In genomic region chr9:97038551-97038908, GRCh38 we compare ENCODE assay signal across 8 cellular contexts. TPM values are rescaled to one million over a fixed set of nuclear protein-coding genes. Genes with fewer than 3 reads are reported as not detected.
DNase-seq lines count a peak whose midpoint lies in the region; ATAC-seq and TF ChIP-seq lines count a peak whose summit lies in the region.

No MANE protein-coding gene starts in this region.

- peak overlapping the region; percentile 75 for H3K4me2 ChIP-seq in OCI-LY7 (ENCODE audit: low read length)

- CTCF ChIA-PET in OCI-LY7 (lab: Charles Lee; ENCODE audit: unreplicated experiment) = no interaction called here

- H3K4me1 ChIP-seq in OCI-LY7 (ENCODE audit: insufficient read depth, low read length, poor library complexity, severe bottlenecking) = no peaks in the 10 kb centered on the region

- no peaks in the 10 kb centered on the region for H4K20me1 ChIP-seq in OCI-LY7 (ENCODE audit: insufficient read depth, low read length)

- H3K27ac ChIP-seq in OCI-LY7 (ENCODE audit: low read depth, low read length, poor library complexity, severe bottlenecking) = no peak overlapping the region

- peak overlapping the region; percentile 88; the same call in 1 of the 2 replicates for H2AFZ ChIP-seq in OCI-LY7 (ENCODE audit: low read length)

- H3K36me3 ChIP-seq in OCI-LY7 (ENCODE audit: insufficient read depth, low read length) = no peaks in the 10 kb centered on the region

- no peak for TF ChIP-seq CTCF in OCI-LY7 (conservative IDR thresholded peaks at IDR 0.05; ENCODE audit: low read length)
- TF ChIP-seq CTCF in fibroblast of the aortic adventitia (IDR thresholded peaks at IDR 0.05; ENCODE audit: insufficient read depth, low read length) = no peak
- TF ChIP-seq CTCF in GM20000 (IDR thresholded peaks at IDR 0.05; ENCODE audit: extremely low read depth, missing control alignments) = no peak

- no TSS peak for BruUV-seq in OCI-LY7 (replicated peaks; lab: Mats Ljungman, UMichigan)

- no peaks in the 10 kb centered on the region for H3K9me3 ChIP-seq in OCI-LY7 (ENCODE audit: low read length)

- H3K9me2 ChIP-seq in OCI-LY7 (ENCODE audit: insufficient read depth, low read length) = no peaks in the 10 kb centered on the region

- intact Hi-C loops in OCI-LY7 (cut with micrococcal nuclease; ENCODE audit: unreplicated experiment) = no loop called here

- no peak for DNase-seq in OCI-LY7 (ENCODE audit: low spot score)
- no peak for DNase-seq in fibroblast of the aortic adventitia (ENCODE audit: low read depth)
- DNase-seq in skeletal muscle cell (ENCODE audit: low read depth) = no peak
- no peak for DNase-seq in GM20000 (ENCODE audit: low spot score)
- no peak for DNase-seq in T1000 (lab: John Stamatoyannopoulos, UW)
- DNase-seq in activated CD4-positive, alpha-beta T cell treated with anti-CD3 and anti-CD28 coated beads for 48 hours = no peak

- ATAC-seq in GM19035 (IDR thresholded peaks at IDR 0.05; ENCODE audit: unreplicated experiment) = peak; percentile 8
- ATAC-seq in GM19455 (IDR thresholded peaks at IDR 0.05; ENCODE audit: unreplicated experiment) = no peak

- POLR2A ChIA-PET in OCI-LY7 (lab: Charles Lee) = no interaction called here

- H3K4me3 ChIP-seq in OCI-LY7 (ENCODE audit: low read depth, low read length, poor library complexity, severe bottlenecking) (peak overlapping the region; percentile 62), fibroblast of the aortic adventitia (ENCODE audit: low read depth, low read length) (peak overlapping the region; percentile 66), skeletal muscle cell (ENCODE audit: low read depth, low read length) (peak overlapping the region; percentile 55)

- H3K79me2 ChIP-seq in OCI-LY7 (ENCODE audit: insufficient read depth, low read depth, low read length) = no peaks in the 10 kb centered on the region

RNA-seq across cellular contexts. Expression of gene CTSV, which starts 0.4 kb away (rescaled TPM):
- total RNA-seq in OCI-LY7 (2014; rRNA removed; shearing (Covaris generic)) = 1.3 TPM in 2 replicates
- total RNA-seq in OCI-LY7 (2022) (0.25 and 0.31 TPM in 2 replicates), fibroblast of the aortic adventitia (ENCODE audit: low replicate concordance) (0.18 TPM in 1 of 2 replicates, not detected in the other)
